ENCODE assay signal across 8 cellular contexts in genomic region chr19:12789904-12790619, GRCh38. TPM values are rescaled to one million over a fixed set of nuclear protein-coding genes. Genes with fewer than 3 reads are reported as not detected.
A peak's percentile ranks its signal among the peaks of the same experiment; 100 is the strongest.
DNase-seq lines count a peak whose midpoint lies in the region; ATAC-seq and TF ChIP-seq lines count a peak whose summit lies in the region.

No MANE protein-coding gene starts in this region.

- H3K36me3 Mint-ChIP-seq in natural killer cell treated with Interleukin-12 subunit alpha and Interleukin-12 subunit beta and Interleukin-15 and Interleukin-18, amount 100 ng/mL, for 72 hours, result no peaks in the 10 kb centered on the region

- H3K27me3 ChIP-seq in RWPE2 (ENCODE audit: insufficient read depth, poor library complexity, severe bottlenecking), result no peaks in the 10 kb centered on the region

- H3K27me3 Mint-ChIP-seq in natural killer cell treated with Interleukin-12 subunit alpha and Interleukin-12 subunit beta and Interleukin-15 and Interleukin-18, amount 100 ng/mL, for 72 hours, result no peaks in the 10 kb centered on the region

- H3K4me1 Mint-ChIP-seq in natural killer cell treated with Interleukin-12 subunit alpha and Interleukin-12 subunit beta and Interleukin-15 and Interleukin-18, amount 100 ng/mL, for 72 hours (ENCODE audit: low read depth in 2 of 2), result peaks cover 25 to 29% of the 10 kb centered on the region in 2 donors

- H3K4me3 Mint-ChIP-seq in natural killer cell treated with Interleukin-12 subunit alpha and Interleukin-12 subunit beta and Interleukin-15 and Interleukin-18, amount 100 ng/mL, for 72 hours, result peak overlapping the region; percentile 97

- H3K9me3 Mint-ChIP-seq in natural killer cell treated with Interleukin-12 subunit alpha and Interleukin-12 subunit beta and Interleukin-15 and Interleukin-18, amount 100 ng/mL, for 72 hours, result no peaks in the 10 kb centered on the region

- H3K9me3 ChIP-seq in KOPT-K1 (ENCODE audit: insufficient read depth, low read length, poor library complexity, severe bottlenecking) (no peaks in the 10 kb centered on the region), RWPE2 (ENCODE audit: severe bottlenecking) (no peaks in the 10 kb centered on the region)

- no peak for TF ChIP-seq CTCF in RWPE2 (IDR thresholded peaks at IDR 0.05; ENCODE audit: poor library complexity, severe bottlenecking)
- no peak for TF ChIP-seq CTCF in fibroblast of pulmonary artery (IDR thresholded peaks at IDR 0.05; ENCODE audit: low read length, missing control alignments)

- peak overlapping the region; percentile 94 for H3K27ac ChIP-seq in KOPT-K1 (ENCODE audit: low read depth, low read length, poor library complexity, severe bottlenecking)
- peak overlapping the region; percentile 99 for H3K27ac ChIP-seq in RWPE2 (ENCODE audit: poor library complexity, severe bottlenecking)

- no peaks in the 10 kb centered on the region for H3K36me3 ChIP-seq in KOPT-K1 (ENCODE audit: insufficient read depth, low read length)
- peaks cover 16% of the 10 kb centered on the region for H3K36me3 ChIP-seq in RWPE2 (ENCODE audit: low read depth)

- peaks cover 45% of the 10 kb centered on the region for H3K4me1 ChIP-seq in RWPE2 (ENCODE audit: insufficient read depth, poor library complexity, severe bottlenecking)

- peak; percentile 37 for ATAC-seq in GM21786 (IDR thresholded peaks at IDR 0.05; ENCODE audit: unreplicated experiment)
- ATAC-seq in RWPE2 (ENCODE audit: low read depth), result peak; percentile 52
- peak; percentile 66 to 69 for ATAC-seq in natural killer cell treated with Interleukin-12 subunit alpha and Interleukin-12 subunit beta and Interleukin-15 and Interleukin-18, amount 100 ng/mL, for 72 hours
- peak; percentile 57 for ATAC-seq in stimulated activated naive CD8-positive, alpha-beta T cell treated with anti-CD3 and anti-CD28 coated beads, Interleukin-15, Interleukin-2, amounts not matched to agents 100 U/mL and 50 U/mL, for 24 hours

- peak overlapping the region; percentile 90 to 98 for H3K27ac Mint-ChIP-seq in natural killer cell treated with Interleukin-12 subunit alpha and Interleukin-12 subunit beta and Interleukin-15 and Interleukin-18, amount 100 ng/mL, for 72 hours

- H3K4me3 ChIP-seq in RWPE2 (ENCODE audit: severe bottlenecking), result peak overlapping the region; percentile 81
- peak overlapping the region; percentile 99 for H3K4me3 ChIP-seq in fibroblast of pulmonary artery (replicated peaks; ENCODE audit: low read depth, low read length)

- DNase-seq in DMS79 (lab: John Stamatoyannopoulos, UW) (peak; percentile 94), RWPE2 (ENCODE audit: low spot score) (peak; percentile 97), fibroblast of pulmonary artery (ENCODE audit: low read depth) (peak; percentile 97)
- peak; percentile 82 for DNase-seq in activated effector memory CD4-positive, alpha-beta T cell treated with Interleukin-2 at 50 U/mL for 16 hours
- DNase-seq in natural killer cell treated with Interleukin-12 subunit alpha and Interleukin-12 subunit beta and Interleukin-15 and Interleukin-18, amount 100 ng/mL, for 72 hours (ENCODE audit: low spot score), result peak; percentile 99
- peak; percentile 99 for DNase-seq in stimulated activated naive CD8-positive, alpha-beta T cell treated with anti-CD3 and anti-CD28 coated beads, Interleukin-15, Interleukin-2, amounts not matched to agents 100 U/mL and 50 U/mL, for 24 hours

RNA-seq across cellular contexts. Expression of gene JUNB, which starts 1.2 kb away (rescaled TPM):
- total RNA-seq in natural killer cell treated with Interleukin-12 subunit alpha and Interleukin-12 subunit beta and Interleukin-15 and Interleukin-18, amount 100 ng/mL, for 72 hours, result 100 to 1,000 TPM; 252 to 329 TPM

RNA-seq across cellular contexts. Expression of gene PRDX2, which starts 11.5 kb away (rescaled TPM):
- total RNA-seq in natural killer cell treated with Interleukin-12 subunit alpha and Interleukin-12 subunit beta and Interleukin-15 and Interleukin-18, amount 100 ng/mL, for 72 hours, result 100 to 1,000 TPM; 150 to 226 TPM

RNA-seq across cellular contexts. Expression of gene THSD8, which starts 11.8 kb away (rescaled TPM):
- total RNA-seq in natural killer cell treated with Interleukin-12 subunit alpha and Interleukin-12 subunit beta and Interleukin-15 and Interleukin-18, amount 100 ng/mL, for 72 hours, result 10 to 100 TPM in 1 of 2 donors, 1 to 10 TPM in 1; 8.7 to 19.5 TPM

RNA-seq across cellular contexts. Expression of gene HOOK2, which starts 14.7 kb away (rescaled TPM):
- total RNA-seq in natural killer cell treated with Interleukin-12 subunit alpha and Interleukin-12 subunit beta and Interleukin-15 and Interleukin-18, amount 100 ng/mL, for 72 hours, result 10 to 100 TPM; 19.5 to 20.7 TPM

RNA-seq across cellular contexts. Expression of gene RNASEH2A, which starts 16.3 kb away (rescaled TPM):
- 10 to 100 TPM; 20.8 to 63.5 TPM for total RNA-seq in natural killer cell treated with Interleukin-12 subunit alpha and Interleukin-12 subunit beta and Interleukin-15 and Interleukin-18, amount 100 ng/mL, for 72 hours

Comparison
In these comparisons a context has a peak if more than half of its experiments do, and no peak if none do; other contexts are left out.
1. Peak in every context shown above with its lines: DNase-seq, ATAC-seq, H3K4me3 ChIP-seq and H3K27ac ChIP-seq.